In the genomic region with DNA sequence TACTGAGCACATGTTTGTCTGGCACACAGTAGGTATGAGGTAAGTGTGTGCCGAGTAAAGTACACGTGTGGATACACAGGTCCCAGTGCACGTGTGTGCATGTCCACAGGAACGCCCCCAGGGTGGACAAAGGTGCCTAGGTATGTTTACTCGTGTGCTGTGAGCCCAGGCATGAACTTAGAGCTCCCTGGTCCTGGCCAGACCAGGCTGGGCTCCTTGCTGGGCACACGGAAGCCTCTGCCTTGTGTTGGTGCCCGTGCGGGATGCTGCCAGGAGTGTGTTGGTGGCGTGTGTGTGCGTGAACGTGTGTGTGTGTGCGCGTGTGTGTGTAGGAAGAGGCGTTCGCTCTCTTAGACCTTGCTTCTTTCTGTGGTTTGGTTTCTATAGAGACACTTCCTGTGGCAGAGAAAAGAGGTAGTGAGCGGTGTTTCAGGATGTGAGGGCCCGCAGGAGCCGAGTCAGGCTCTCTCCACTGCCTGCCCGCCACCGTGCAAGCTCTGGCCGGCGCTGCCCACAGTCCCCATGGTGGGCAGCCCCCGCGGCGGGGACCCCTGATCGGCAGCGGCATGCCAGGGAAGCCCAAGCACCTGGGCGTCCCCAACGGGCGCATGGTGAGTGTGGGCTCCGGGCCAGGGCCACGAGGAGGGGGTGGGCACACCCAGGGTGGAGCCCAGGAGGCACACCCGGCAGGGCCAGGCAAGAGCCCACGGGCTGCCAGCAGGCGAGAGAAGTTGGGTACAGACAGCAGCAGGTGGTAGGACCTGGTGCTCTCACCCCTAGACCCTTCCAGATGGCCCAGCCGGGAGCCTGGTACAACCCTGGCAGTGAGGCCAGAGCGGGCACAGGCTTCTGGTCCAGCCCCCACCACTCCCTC, we compare ENCODE assay signal across 8 cellular contexts. TPM values are rescaled to one million over a fixed set of nuclear protein-coding genes. Genes with fewer than 3 reads are reported as not detected.
A peak's percentile ranks its signal among the peaks of the same experiment; 100 is the strongest.
DNase-seq lines count a peak whose midpoint lies in the region; ATAC-seq and TF ChIP-seq lines count a peak whose summit lies in the region.

A gene with protein sequence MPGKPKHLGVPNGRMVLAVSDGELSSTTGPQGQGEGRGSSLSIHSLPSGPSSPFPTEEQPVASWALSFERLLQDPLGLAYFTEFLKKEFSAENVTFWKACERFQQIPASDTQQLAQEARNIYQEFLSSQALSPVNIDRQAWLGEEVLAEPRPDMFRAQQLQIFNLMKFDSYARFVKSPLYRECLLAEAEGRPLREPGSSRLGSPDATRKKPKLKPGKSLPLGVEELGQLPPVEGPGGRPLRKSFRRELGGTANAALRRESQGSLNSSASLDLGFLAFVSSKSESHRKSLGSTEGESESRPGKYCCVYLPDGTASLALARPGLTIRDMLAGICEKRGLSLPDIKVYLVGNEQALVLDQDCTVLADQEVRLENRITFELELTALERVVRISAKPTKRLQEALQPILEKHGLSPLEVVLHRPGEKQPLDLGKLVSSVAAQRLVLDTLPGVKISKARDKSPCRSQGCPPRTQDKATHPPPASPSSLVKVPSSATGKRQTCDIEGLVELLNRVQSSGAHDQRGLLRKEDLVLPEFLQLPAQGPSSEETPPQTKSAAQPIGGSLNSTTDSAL (plus strand): TSS at position 466 of the 874 bp plus-strand sequence. CDS start 101 bp downstream, at position 567.

- peak; percentile 26 for DNase-seq in DMS153 treated with DMSO at 0.1 percent for 48 hours (lab: John Stamatoyannopoulos, UW; ENCODE audit: unreplicated experiment)
- peak; percentile 39 for DNase-seq in SK-N-MC (ENCODE audit: low read depth, low spot score)
- peak; percentile 69 for DNase-seq in activated naive CD4-positive, alpha-beta T cell treated with Interleukin-2 at 50 U/mL for 16 hours
- peak; percentile 49 for DNase-seq in left ventricle myocardium superior
- DNase-seq in stimulated activated CD4-positive, alpha-beta T cell treated with anti-CD3 and anti-CD28 coated beads, Interleukin-1b, Interleukin-23, amount 100 ng/mL, for 4 hours (ENCODE audit: low read depth in 2 of 2): peak; percentile 40 to 51
- no peak for DNase-seq in foreskin fibroblast

- ATAC-seq in GM19468 (IDR thresholded peaks at IDR 0.05; ENCODE audit: extremely low read depth, unreplicated experiment): peak; percentile 81
- peak; percentile 83 for ATAC-seq in HG03571 (IDR thresholded peaks at IDR 0.05; ENCODE audit: unreplicated experiment)
- peak; percentile 52 for ATAC-seq in left ventricle myocardium superior

- H3K9ac ChIP-seq in SK-N-MC (ENCODE audit: insufficient read length): peak within 1 kb of the TSS; percentile 59

- H3K9me3 ChIP-seq in SK-N-MC (ENCODE audit: low read depth, low read length): no peaks in the 10 kb centered on the region

- intact Hi-C loops in left ventricle myocardium superior (cut with micrococcal nuclease): no loop called here

- H3K4me3 ChIP-seq in SK-N-MC (peak within 1 kb of the TSS; percentile 89), foreskin fibroblast (ENCODE audit: low read depth in 1 of 2, low read length in 2 of 2) (no peak within 1 kb of the TSS)

- H3K36me3 ChIP-seq in SK-N-MC (ENCODE audit: insufficient read depth, low read length): no peaks in the 10 kb centered on the region

- no peak within 1 kb of the TSS for H3K27ac ChIP-seq in SK-N-MC

- no peak for TF ChIP-seq CTCF in foreskin fibroblast (IDR thresholded peaks at IDR 0.05; ENCODE audit: low read depth, low read length)

RNA-seq across cellular contexts. Expression of the gene that starts here (rescaled TPM):
- total RNA-seq in left ventricle myocardium superior: 2.0 TPM

Comparison
In these comparisons a context has a peak if more than half of its experiments do, and no peak if none do; other contexts are left out.
1. DNase-seq: peak in DMS153 treated with DMSO at 0.1 percent for 48 hours (single experiment), SK-N-MC (single experiment), activated naive CD4-positive, alpha-beta T cell treated with Interleukin-2 at 50 U/mL for 16 hours (single experiment), left ventricle myocardium superior (single experiment) and stimulated activated CD4-positive, alpha-beta T cell treated with anti-CD3 and anti-CD28 coated beads, Interleukin-1b, Interleukin-23, amount 100 ng/mL, for 4 hours (2 of 2); none in foreskin fibroblast (0 of 2).
2. Peak in every context shown above with its lines, with median percentiles within 50 percentile points of each other: ATAC-seq.